40 cellular contexts compared by ENCODE assay signal in genomic region chr2:3664118-3664517, GRCh38. TPM values are rescaled to one million over a fixed set of nuclear protein-coding genes. Genes with fewer than 3 reads are reported as not detected.
"Had no signal": no experiment of that assay in that cellular context is flagged by ENCODE, and none has a peak within 500 bp of the region (broad histone marks: within the 10 kb centered on the region; RNA-seq: fewer than 3 reads in every experiment).

No MANE protein-coding gene starts in this region.

- H3K27ac ChIP-seq: ascending aorta, cardiac muscle cell, VCaP had no signal

- H3K4me3 Mint-ChIP-seq: activated B cell treated with CpG ODN at 0.5 μM for 24 hours; activated CD4-positive, alpha-beta memory T cell treated with anti-CD3 and anti-CD28 coated beads for 36 hours; activated CD4-positive, alpha-beta T cell treated with anti-CD3 and anti-CD28 coated beads, Interleukin-2, amount 10 ng/mL, durations not matched to agents 24 days and 14 days; activated CD8-positive, alpha-beta memory T cell treated with anti-CD3 and anti-CD28 coated beads, Interleukin-2, amount 10 ng/mL, durations not matched to agents 7 days and 5 days; activated CD8-positive, alpha-beta T cell treated with anti-CD3 and anti-CD28 coated beads for 36 hours; activated naive CD4-positive, alpha-beta T cell treated with anti-CD3 and anti-CD28 coated beads, Interleukin-2, amount 10 ng/mL, durations not matched to agents 7 days and 5 days; activated naive CD4-positive, alpha-beta T cell treated with anti-CD3 and anti-CD28 coated beads, Interleukin-2, amount 50 U/mL, for 24 hours; activated naive CD8-positive, alpha-beta T cell; activated naive CD8-positive, alpha-beta T cell treated with anti-CD3 and anti-CD28 coated beads, Interleukin-2, amount 10 ng/mL, durations not matched to agents 7 days and 5 days; activated naive CD8-positive, alpha-beta T cell treated with anti-CD3 and anti-CD28 coated beads, Interleukin-2, amount 50 U/mL, for 24 hours; activated T-cell treated with anti-CD3 and anti-CD28 coated beads, Interleukin-2, amount 50 U/mL, for 24 hours; brain; central memory CD8-positive, alpha-beta T cell; T-cell; T-helper 17 cell had no signal

- H3K4me3 ChIP-seq: ascending aorta, cardiac muscle cell had no signal

- FAIRE-seq: bronchial epithelial cell, TTC549 had no signal

- DNase-seq: activated B cell treated with CpG ODN at 0.5 μM for 24 hours; activated CD4-positive, alpha-beta memory T cell treated with anti-CD3 and anti-CD28 coated beads for 36 hours; activated CD4-positive, alpha-beta T cell treated with anti-CD3 and anti-CD28 coated beads for 4 hours; activated CD4-positive, alpha-beta T cell treated with anti-CD3 and anti-CD28 coated beads, Interleukin-2, amount 10 ng/mL, durations not matched to agents 24 days and 14 days; activated CD4-positive, alpha-beta T cell treated with anti-CD3 and anti-CD28 coated beads, Interleukin-2, amount 50 U/mL, for 1 hour; activated CD4-positive, alpha-beta T cell treated with anti-CD3 and anti-CD28 coated beads, Interleukin-2, amount 50 U/mL, for 4 hours; activated CD4-positive, CD25-positive, alpha-beta regulatory T cell treated with anti-CD3 and anti-CD28 coated beads, Interleukin-2, amount 50 U/mL, for 72 hours; activated CD8-positive, alpha-beta memory T cell treated with anti-CD3 and anti-CD28 coated beads for 24 hours; activated CD8-positive, alpha-beta memory T cell treated with anti-CD3 and anti-CD28 coated beads, Interleukin-2, amount 10 ng/mL, durations not matched to agents 7 days and 5 days; activated CD8-positive, alpha-beta memory T cell treated with anti-CD3 and anti-CD28 coated beads, Interleukin-2, amount 50 U/mL, for 48 hours; activated CD8-positive, alpha-beta T cell treated with anti-CD3 and anti-CD28 coated beads for 36 hours; activated effector memory CD4-positive, alpha-beta T cell treated with Interleukin-2 at 50 U/mL for 16 hours; activated gamma-delta T cell; activated naive CD4-positive, alpha-beta T cell treated with anti-CD3 and anti-CD28 coated beads, Interleukin-2, amount 10 ng/mL, durations not matched to agents 7 days and 5 days; activated naive CD4-positive, alpha-beta T cell treated with Interleukin-2 at 50 U/mL for 16 hours; activated naive CD8-positive, alpha-beta T cell treated with anti-CD3 and anti-CD28 coated beads, Interleukin-2, amount 10 ng/mL, durations not matched to agents 7 days and 5 days; activated naive CD8-positive, alpha-beta T cell treated with anti-CD3 and anti-CD28 coated beads, Interleukin-2, amount 50 U/mL, for 24 hours; activated T-cell treated with anti-CD3 and anti-CD28 coated beads, Interleukin-2, amount 50 U/mL, for 24 hours; activated T-cell treated with anti-CD3 and anti-CD28 coated beads, Interleukin-2, amount 50 U/mL, for 48 hours; amygdala; anterior cingulate cortex; caudate nucleus; cerebellar nuclear complex; T-cell; T-helper 17 cell; T1000 had no signal

- ATAC-seq: activated CD8-positive, alpha-beta memory T cell treated with anti-CD3 and anti-CD28 coated beads, Interleukin-2, amount 10 ng/mL, durations not matched to agents 7 days and 5 days; activated CD8-positive, alpha-beta T cell treated with anti-CD3 and anti-CD28 coated beads for 36 hours; activated naive CD8-positive, alpha-beta T cell treated with anti-CD3 and anti-CD28 coated beads, Interleukin-2, amount 50 U/mL, for 24 hours; T-cell; T-helper 17 cell had no signal

- H3K27me3 ChIP-seq: ascending aorta, cardiac muscle cell had no signal

- H3K4me1 ChIP-seq: ascending aorta had no signal

- H3K4me1 Mint-ChIP-seq: activated naive CD4-positive, alpha-beta T cell treated with anti-CD3 and anti-CD28 coated beads, Interleukin-2, amount 10 ng/mL, durations not matched to agents 7 days and 5 days had no signal

- H3K36me3 Mint-ChIP-seq: activated CD8-positive, alpha-beta memory T cell treated with anti-CD3 and anti-CD28 coated beads, Interleukin-2, amount 10 ng/mL, durations not matched to agents 7 days and 5 days; activated naive CD4-positive, alpha-beta T cell treated with anti-CD3 and anti-CD28 coated beads, Interleukin-2, amount 10 ng/mL, durations not matched to agents 7 days and 5 days; activated naive CD4-positive, alpha-beta T cell treated with anti-CD3 and anti-CD28 coated beads, Interleukin-2, amount 50 U/mL, for 24 hours; activated naive CD8-positive, alpha-beta T cell; activated naive CD8-positive, alpha-beta T cell treated with anti-CD3 and anti-CD28 coated beads, Interleukin-2, amount 10 ng/mL, durations not matched to agents 7 days and 5 days; brain; T-cell had no signal

- H3K27me3 Mint-ChIP-seq: activated CD4-positive, alpha-beta T cell treated with anti-CD3 and anti-CD28 coated beads, Interleukin-2, amount 10 ng/mL, durations not matched to agents 24 days and 14 days; activated CD8-positive, alpha-beta memory T cell treated with anti-CD3 and anti-CD28 coated beads, Interleukin-2, amount 10 ng/mL, durations not matched to agents 7 days and 5 days; activated CD8-positive, alpha-beta T cell treated with anti-CD3 and anti-CD28 coated beads for 36 hours; activated naive CD4-positive, alpha-beta T cell treated with anti-CD3 and anti-CD28 coated beads, Interleukin-2, amount 50 U/mL, for 24 hours; activated naive CD8-positive, alpha-beta T cell treated with anti-CD3 and anti-CD28 coated beads, Interleukin-2, amount 50 U/mL, for 24 hours; activated T-cell treated with anti-CD3 and anti-CD28 coated beads, Interleukin-2, amount 50 U/mL, for 24 hours had no signal

- H3K9me3 ChIP-seq: ascending aorta had no signal

- H3K9me3 Mint-ChIP-seq: activated B cell treated with CpG ODN at 0.5 μM for 24 hours; activated CD4-positive, alpha-beta T cell treated with anti-CD3 and anti-CD28 coated beads, Interleukin-2, amount 10 ng/mL, durations not matched to agents 24 days and 14 days; activated CD8-positive, alpha-beta T cell treated with anti-CD3 and anti-CD28 coated beads for 36 hours; activated naive CD4-positive, alpha-beta T cell treated with anti-CD3 and anti-CD28 coated beads, Interleukin-2, amount 10 ng/mL, durations not matched to agents 7 days and 5 days; activated naive CD4-positive, alpha-beta T cell treated with anti-CD3 and anti-CD28 coated beads, Interleukin-2, amount 50 U/mL, for 24 hours; activated naive CD8-positive, alpha-beta T cell treated with anti-CD3 and anti-CD28 coated beads, Interleukin-2, amount 10 ng/mL, durations not matched to agents 7 days and 5 days; activated naive CD8-positive, alpha-beta T cell treated with anti-CD3 and anti-CD28 coated beads, Interleukin-2, amount 50 U/mL, for 24 hours; activated T-cell treated with anti-CD3 and anti-CD28 coated beads, Interleukin-2, amount 50 U/mL, for 24 hours; activated T-helper 2 cell treated with anti-CD3 and anti-CD28 coated beads, Interferon-gamma antibody, Interleukin-2, Interleukin-4, amounts not matched to agents 10 μg/mL and 5 μg/mL and 100 μg/mL, durations not matched to agents 14 hours and 24 hours and 36 hours; T-cell had no signal

- H3K36me3 ChIP-seq: ascending aorta, cardiac muscle cell had no signal

- H3K27ac Mint-ChIP-seq: activated B cell treated with CpG ODN at 0.5 μM for 24 hours; activated CD4-positive, alpha-beta memory T cell treated with anti-CD3 and anti-CD28 coated beads for 36 hours; activated CD4-positive, alpha-beta T cell treated with anti-CD3 and anti-CD28 coated beads, Interleukin-2, amount 10 ng/mL, durations not matched to agents 24 days and 14 days; activated CD8-positive, alpha-beta memory T cell treated with anti-CD3 and anti-CD28 coated beads, Interleukin-2, amount 10 ng/mL, durations not matched to agents 7 days and 5 days; activated CD8-positive, alpha-beta T cell treated with anti-CD3 and anti-CD28 coated beads for 36 hours; activated naive CD4-positive, alpha-beta T cell treated with anti-CD3 and anti-CD28 coated beads, Interleukin-2, amount 10 ng/mL, durations not matched to agents 7 days and 5 days; activated naive CD4-positive, alpha-beta T cell treated with anti-CD3 and anti-CD28 coated beads, Interleukin-2, amount 50 U/mL, for 24 hours; activated naive CD8-positive, alpha-beta T cell; activated naive CD8-positive, alpha-beta T cell treated with anti-CD3 and anti-CD28 coated beads, Interleukin-2, amount 10 ng/mL, durations not matched to agents 7 days and 5 days; activated naive CD8-positive, alpha-beta T cell treated with anti-CD3 and anti-CD28 coated beads, Interleukin-2, amount 50 U/mL, for 24 hours; activated T-cell treated with anti-CD3 and anti-CD28 coated beads, Interleukin-2, amount 50 U/mL, for 24 hours; activated T-helper 2 cell treated with anti-CD3 and anti-CD28 coated beads, Interferon-gamma antibody, Interleukin-2, Interleukin-4, amounts not matched to agents 10 μg/mL and 5 μg/mL and 100 μg/mL, durations not matched to agents 14 hours and 24 hours and 36 hours; T-cell; T-helper 17 cell had no signal

RNA-seq across cellular contexts. Expression of gene ALLC, which starts 6.1 kb away (rescaled TPM):
- total RNA-seq: activated B cell treated with CpG ODN at 0.5 μM for 24 hours; activated CD4-positive, alpha-beta memory T cell treated with anti-CD3 and anti-CD28 coated beads for 36 hours; activated CD4-positive, alpha-beta T cell treated with anti-CD3 and anti-CD28 coated beads, Interleukin-2, amount 10 ng/mL, durations not matched to agents 24 days and 14 days; activated CD8-positive, alpha-beta memory T cell treated with anti-CD3 and anti-CD28 coated beads, Interleukin-2, amount 10 ng/mL, durations not matched to agents 7 days and 5 days; activated CD8-positive, alpha-beta T cell treated with anti-CD3 and anti-CD28 coated beads for 36 hours; activated naive CD8-positive, alpha-beta T cell treated with anti-CD3 and anti-CD28 coated beads, Interleukin-2, amount 10 ng/mL, durations not matched to agents 7 days and 5 days; activated T-helper 2 cell treated with anti-CD3 and anti-CD28 coated beads, Interferon-gamma antibody, Interleukin-2, Interleukin-4, amounts not matched to agents 10 μg/mL and 5 μg/mL and 100 μg/mL, durations not matched to agents 14 hours and 24 hours and 36 hours; ascending aorta; bronchial epithelial cell; cardiac muscle cell; chondrocyte; T-cell; T-helper 1 cell treated with Interleukin-12 subunit alpha and Interleukin-12 subunit beta and Interleukin-4 antibody, amounts not matched to agents 30 ng/mL and 1 ng/mL, for 36 hours; T-helper 17 cell; T-helper 2 cell treated with Interferon-gamma antibody and Interleukin-4, amounts not matched to agents 100 ng/mL and 5 ng/mL, for 36 hours had no signal
- polyA plus RNA-seq: cardiac muscle cell had no signal

RNA-seq across cellular contexts. Expression of gene DCDC2C, which starts 39.3 kb away (rescaled TPM):
- total RNA-seq: activated B cell treated with CpG ODN at 0.5 μM for 24 hours; activated CD4-positive, alpha-beta memory T cell treated with anti-CD3 and anti-CD28 coated beads for 36 hours; activated CD4-positive, alpha-beta T cell treated with anti-CD3 and anti-CD28 coated beads, Interleukin-2, amount 10 ng/mL, durations not matched to agents 24 days and 14 days; activated CD8-positive, alpha-beta memory T cell treated with anti-CD3 and anti-CD28 coated beads, Interleukin-2, amount 10 ng/mL, durations not matched to agents 7 days and 5 days; activated CD8-positive, alpha-beta T cell treated with anti-CD3 and anti-CD28 coated beads for 36 hours; activated naive CD8-positive, alpha-beta T cell treated with anti-CD3 and anti-CD28 coated beads, Interleukin-2, amount 10 ng/mL, durations not matched to agents 7 days and 5 days; activated T-helper 2 cell treated with anti-CD3 and anti-CD28 coated beads, Interferon-gamma antibody, Interleukin-2, Interleukin-4, amounts not matched to agents 10 μg/mL and 5 μg/mL and 100 μg/mL, durations not matched to agents 14 hours and 24 hours and 36 hours; bronchial epithelial cell; cardiac muscle cell; chondrocyte; T-cell; T-helper 1 cell treated with Interleukin-12 subunit alpha and Interleukin-12 subunit beta and Interleukin-4 antibody, amounts not matched to agents 30 ng/mL and 1 ng/mL, for 36 hours; T-helper 17 cell; T-helper 2 cell treated with Interferon-gamma antibody and Interleukin-4, amounts not matched to agents 100 ng/mL and 5 ng/mL, for 36 hours had no signal
- polyA plus RNA-seq: adipose tissue, cardiac muscle cell had no signal
